Comparison of ENCODE assay signal across 2 cellular contexts in the genomic region with DNA sequence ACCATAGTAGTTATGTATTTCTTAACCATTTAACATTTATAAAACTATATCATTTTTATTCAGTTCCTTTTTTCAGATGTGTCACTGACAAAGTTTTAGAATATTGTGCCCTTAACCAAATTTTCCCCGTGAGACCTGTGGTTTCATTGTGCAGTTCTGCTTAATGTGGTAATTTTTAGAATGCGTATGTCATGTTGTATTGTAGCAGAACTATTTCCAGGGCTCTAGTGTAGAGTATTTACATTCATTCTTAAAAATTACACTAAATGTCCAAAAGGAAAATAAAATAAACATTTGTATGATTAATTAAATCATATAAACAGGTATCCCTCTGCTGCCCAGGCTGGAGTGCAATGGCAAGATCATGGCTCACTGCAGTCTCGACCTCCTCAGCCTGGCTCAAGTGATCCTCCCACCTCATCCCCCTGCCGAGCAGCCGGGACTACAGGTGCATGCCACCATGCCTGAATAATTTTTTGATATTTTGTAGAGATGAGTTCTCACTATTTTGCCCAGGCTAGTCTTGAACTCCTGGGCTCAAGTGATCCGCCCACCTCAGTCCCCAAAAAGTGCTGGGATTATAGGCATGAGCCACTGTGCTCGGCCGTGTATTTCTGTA.
TF ChIP-seq lines count a peak whose summit lies in the region.

No MANE protein-coding gene starts in this region.

TF ChIP-seq in WTC11, 78 proteins besides CTCF, POLR2A, EP300 and RAD21:
- TF ChIP-seq ZNF121 (CRISPR knock-in tag; IDR thresholded peaks at IDR 0.05) (no peak), IRF2 (CRISPR knock-in tag; IDR thresholded peaks at IDR 0.05; ENCODE audit: borderline replicate concordance, low read depth) (no peak), ZBTB21 (CRISPR knock-in tag; IDR thresholded peaks at IDR 0.05; ENCODE audit: borderline replicate concordance) (no peak), ZNF317 (CRISPR knock-in tag; IDR thresholded peaks at IDR 0.05; ENCODE audit: borderline replicate concordance, low read depth) (no peak), CBFB (CRISPR knock-in tag; IDR thresholded peaks at IDR 0.05; ENCODE audit: low read depth) (no peak)
- TF ChIP-seq, protein P1, sequence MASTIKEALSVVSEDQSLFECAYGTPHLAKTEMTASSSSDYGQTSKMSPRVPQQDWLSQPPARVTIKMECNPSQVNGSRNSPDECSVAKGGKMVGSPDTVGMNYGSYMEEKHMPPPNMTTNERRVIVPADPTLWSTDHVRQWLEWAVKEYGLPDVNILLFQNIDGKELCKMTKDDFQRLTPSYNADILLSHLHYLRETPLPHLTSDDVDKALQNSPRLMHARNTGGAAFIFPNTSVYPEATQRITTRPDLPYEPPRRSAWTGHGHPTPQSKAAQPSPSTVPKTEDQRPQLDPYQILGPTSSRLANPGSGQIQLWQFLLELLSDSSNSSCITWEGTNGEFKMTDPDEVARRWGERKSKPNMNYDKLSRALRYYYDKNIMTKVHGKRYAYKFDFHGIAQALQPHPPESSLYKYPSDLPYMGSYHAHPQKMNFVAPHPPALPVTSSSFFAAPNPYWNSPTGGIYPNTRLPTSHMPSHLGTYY (CRISPR knock-in tag; IDR thresholded peaks at IDR 0.05): no peak
- TF ChIP-seq, protein P2, sequence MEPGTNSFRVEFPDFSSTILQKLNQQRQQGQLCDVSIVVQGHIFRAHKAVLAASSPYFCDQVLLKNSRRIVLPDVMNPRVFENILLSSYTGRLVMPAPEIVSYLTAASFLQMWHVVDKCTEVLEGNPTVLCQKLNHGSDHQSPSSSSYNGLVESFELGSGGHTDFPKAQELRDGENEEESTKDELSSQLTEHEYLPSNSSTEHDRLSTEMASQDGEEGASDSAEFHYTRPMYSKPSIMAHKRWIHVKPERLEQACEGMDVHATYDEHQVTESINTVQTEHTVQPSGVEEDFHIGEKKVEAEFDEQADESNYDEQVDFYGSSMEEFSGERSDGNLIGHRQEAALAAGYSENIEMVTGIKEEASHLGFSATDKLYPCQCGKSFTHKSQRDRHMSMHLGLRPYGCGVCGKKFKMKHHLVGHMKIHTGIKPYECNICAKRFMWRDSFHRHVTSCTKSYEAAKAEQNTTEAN (CRISPR knock-in tag; IDR thresholded peaks at IDR 0.05): no peak
- TF ChIP-seq, protein P3, sequence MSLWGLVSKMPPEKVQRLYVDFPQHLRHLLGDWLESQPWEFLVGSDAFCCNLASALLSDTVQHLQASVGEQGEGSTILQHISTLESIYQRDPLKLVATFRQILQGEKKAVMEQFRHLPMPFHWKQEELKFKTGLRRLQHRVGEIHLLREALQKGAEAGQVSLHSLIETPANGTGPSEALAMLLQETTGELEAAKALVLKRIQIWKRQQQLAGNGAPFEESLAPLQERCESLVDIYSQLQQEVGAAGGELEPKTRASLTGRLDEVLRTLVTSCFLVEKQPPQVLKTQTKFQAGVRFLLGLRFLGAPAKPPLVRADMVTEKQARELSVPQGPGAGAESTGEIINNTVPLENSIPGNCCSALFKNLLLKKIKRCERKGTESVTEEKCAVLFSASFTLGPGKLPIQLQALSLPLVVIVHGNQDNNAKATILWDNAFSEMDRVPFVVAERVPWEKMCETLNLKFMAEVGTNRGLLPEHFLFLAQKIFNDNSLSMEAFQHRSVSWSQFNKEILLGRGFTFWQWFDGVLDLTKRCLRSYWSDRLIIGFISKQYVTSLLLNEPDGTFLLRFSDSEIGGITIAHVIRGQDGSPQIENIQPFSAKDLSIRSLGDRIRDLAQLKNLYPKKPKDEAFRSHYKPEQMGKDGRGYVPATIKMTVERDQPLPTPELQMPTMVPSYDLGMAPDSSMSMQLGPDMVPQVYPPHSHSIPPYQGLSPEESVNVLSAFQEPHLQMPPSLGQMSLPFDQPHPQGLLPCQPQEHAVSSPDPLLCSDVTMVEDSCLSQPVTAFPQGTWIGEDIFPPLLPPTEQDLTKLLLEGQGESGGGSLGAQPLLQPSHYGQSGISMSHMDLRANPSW (CRISPR knock-in tag; conservative IDR thresholded peaks at IDR 0.05; ENCODE audit: low read depth): no peak
- TF ChIP-seq, protein P4, sequence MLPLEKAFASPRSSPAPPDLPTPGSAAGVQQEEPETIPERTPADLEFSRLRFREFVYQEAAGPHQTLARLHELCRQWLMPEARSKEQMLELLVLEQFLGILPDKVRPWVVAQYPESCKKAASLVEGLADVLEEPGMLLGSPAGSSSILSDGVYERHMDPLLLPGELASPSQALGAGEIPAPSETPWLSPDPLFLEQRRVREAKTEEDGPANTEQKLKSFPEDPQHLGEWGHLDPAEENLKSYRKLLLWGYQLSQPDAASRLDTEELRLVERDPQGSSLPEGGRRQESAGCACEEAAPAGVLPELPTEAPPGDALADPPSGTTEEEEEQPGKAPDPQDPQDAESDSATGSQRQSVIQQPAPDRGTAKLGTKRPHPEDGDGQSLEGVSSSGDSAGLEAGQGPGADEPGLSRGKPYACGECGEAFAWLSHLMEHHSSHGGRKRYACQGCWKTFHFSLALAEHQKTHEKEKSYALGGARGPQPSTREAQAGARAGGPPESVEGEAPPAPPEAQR (CRISPR knock-in tag; IDR thresholded peaks at IDR 0.05): no peak

TF ChIP-seq in SK-N-SH, 30 proteins besides CTCF, POLR2A, EP300 and RAD21:
- TF ChIP-seq, protein P5, sequence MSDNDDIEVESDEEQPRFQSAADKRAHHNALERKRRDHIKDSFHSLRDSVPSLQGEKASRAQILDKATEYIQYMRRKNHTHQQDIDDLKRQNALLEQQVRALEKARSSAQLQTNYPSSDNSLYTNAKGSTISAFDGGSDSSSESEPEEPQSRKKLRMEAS (IDR thresholded peaks at IDR 0.05; ENCODE audit: low read depth): no peak
- TF ChIP-seq EZH2phosphoT487 (IDR thresholded peaks at IDR 0.05; ENCODE audit: borderline replicate concordance, low read depth) (no peak), GATA2 (CRISPR knock-in tag; IDR thresholded peaks at IDR 0.05) (no peak), SIN3A (IDR thresholded peaks at IDR 0.05; ENCODE audit: borderline replicate concordance, low read depth, low read length) (no peak)
- TF ChIP-seq, protein P6, sequence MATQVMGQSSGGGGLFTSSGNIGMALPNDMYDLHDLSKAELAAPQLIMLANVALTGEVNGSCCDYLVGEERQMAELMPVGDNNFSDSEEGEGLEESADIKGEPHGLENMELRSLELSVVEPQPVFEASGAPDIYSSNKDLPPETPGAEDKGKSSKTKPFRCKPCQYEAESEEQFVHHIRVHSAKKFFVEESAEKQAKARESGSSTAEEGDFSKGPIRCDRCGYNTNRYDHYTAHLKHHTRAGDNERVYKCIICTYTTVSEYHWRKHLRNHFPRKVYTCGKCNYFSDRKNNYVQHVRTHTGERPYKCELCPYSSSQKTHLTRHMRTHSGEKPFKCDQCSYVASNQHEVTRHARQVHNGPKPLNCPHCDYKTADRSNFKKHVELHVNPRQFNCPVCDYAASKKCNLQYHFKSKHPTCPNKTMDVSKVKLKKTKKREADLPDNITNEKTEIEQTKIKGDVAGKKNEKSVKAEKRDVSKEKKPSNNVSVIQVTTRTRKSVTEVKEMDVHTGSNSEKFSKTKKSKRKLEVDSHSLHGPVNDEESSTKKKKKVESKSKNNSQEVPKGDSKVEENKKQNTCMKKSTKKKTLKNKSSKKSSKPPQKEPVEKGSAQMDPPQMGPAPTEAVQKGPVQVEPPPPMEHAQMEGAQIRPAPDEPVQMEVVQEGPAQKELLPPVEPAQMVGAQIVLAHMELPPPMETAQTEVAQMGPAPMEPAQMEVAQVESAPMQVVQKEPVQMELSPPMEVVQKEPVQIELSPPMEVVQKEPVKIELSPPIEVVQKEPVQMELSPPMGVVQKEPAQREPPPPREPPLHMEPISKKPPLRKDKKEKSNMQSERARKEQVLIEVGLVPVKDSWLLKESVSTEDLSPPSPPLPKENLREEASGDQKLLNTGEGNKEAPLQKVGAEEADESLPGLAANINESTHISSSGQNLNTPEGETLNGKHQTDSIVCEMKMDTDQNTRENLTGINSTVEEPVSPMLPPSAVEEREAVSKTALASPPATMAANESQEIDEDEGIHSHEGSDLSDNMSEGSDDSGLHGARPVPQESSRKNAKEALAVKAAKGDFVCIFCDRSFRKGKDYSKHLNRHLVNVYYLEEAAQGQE (IDR thresholded peaks at IDR 0.05; ENCODE audit: low read depth, low read length): no peak
- TF ChIP-seq, protein P7, sequence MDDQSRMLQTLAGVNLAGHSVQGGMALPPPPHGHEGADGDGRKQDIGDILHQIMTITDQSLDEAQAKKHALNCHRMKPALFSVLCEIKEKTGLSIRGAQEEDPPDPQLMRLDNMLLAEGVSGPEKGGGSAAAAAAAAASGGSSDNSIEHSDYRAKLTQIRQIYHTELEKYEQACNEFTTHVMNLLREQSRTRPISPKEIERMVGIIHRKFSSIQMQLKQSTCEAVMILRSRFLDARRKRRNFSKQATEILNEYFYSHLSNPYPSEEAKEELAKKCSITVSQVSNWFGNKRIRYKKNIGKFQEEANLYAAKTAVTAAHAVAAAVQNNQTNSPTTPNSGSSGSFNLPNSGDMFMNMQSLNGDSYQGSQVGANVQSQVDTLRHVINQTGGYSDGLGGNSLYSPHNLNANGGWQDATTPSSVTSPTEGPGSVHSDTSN (IDR thresholded peaks at IDR 0.05): no peak
- TF ChIP-seq, protein P8, sequence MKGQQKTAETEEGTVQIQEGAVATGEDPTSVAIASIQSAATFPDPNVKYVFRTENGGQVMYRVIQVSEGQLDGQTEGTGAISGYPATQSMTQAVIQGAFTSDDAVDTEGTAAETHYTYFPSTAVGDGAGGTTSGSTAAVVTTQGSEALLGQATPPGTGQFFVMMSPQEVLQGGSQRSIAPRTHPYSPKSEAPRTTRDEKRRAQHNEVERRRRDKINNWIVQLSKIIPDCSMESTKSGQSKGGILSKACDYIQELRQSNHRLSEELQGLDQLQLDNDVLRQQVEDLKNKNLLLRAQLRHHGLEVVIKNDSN (IDR thresholded peaks at IDR 0.05; ENCODE audit: borderline replicate concordance, low read depth): no peak
